ENCODE assay signal across 27 cellular contexts in genomic region chr22:42360348-42360747, GRCh38.
DNase-seq lines count a peak whose midpoint lies in the region; FAIRE-seq and TF ChIP-seq lines count a peak whose summit lies in the region.
"Had no signal": no experiment of that assay in that cellular context is flagged by ENCODE, and none has a peak within 500 bp of the region (broad histone marks: within the 10 kb centered on the region; RNA-seq: fewer than 3 reads in every experiment).

No MANE protein-coding gene starts in this region.

- no peaks in the 10 kb centered on the region for H3K79me1 ChIP-seq in neuronal stem cell (ENCODE audit: low read depth, low read length)

- H3K27me3 ChIP-seq in neuronal stem cell (ENCODE audit: control insufficient read depth in 3 of 3, insufficient read depth in 3 of 3, low read depth in 1 of 3, low read length in 3 of 3), result no peaks in the 10 kb centered on the region
- H3K27me3 ChIP-seq in smooth muscle cell (ENCODE audit: low read depth), result no peaks in the 10 kb centered on the region
- H3K27me3 ChIP-seq in MM.1S (replicated peaks; ENCODE audit: insufficient read depth, low read length), result peaks cover 91% of the 10 kb centered on the region
- H3K27me3 ChIP-seq: gastroesophageal sphincter, upper lobe of left lung had no signal

- TF ChIP-seq POLR2A in GM12891 (IDR thresholded peaks at IDR 0.05; ENCODE audit: low read depth, low read length), result no peak

- H3K4me2 ChIP-seq in neuronal stem cell (ENCODE audit: insufficient read depth, low read length, poor library complexity, severe bottlenecking), result no peak overlapping the region
- H3K4me2 ChIP-seq in smooth muscle cell, result no peak overlapping the region
- no peak overlapping the region for H3K4me2 ChIP-seq in MM.1S (ENCODE audit: low read depth, low read length)
- H3K4me2 ChIP-seq: KMS-11, PC-9 had no signal

- no peaks in the 10 kb centered on the region for H4K20me1 ChIP-seq in smooth muscle cell (ENCODE audit: low read depth)
- no peaks in the 10 kb centered on the region for H4K20me1 ChIP-seq in MM.1S (ENCODE audit: insufficient read depth, low read length)

- H3K23ac ChIP-seq in neuronal stem cell (ENCODE audit: low read depth, low read length, poor library complexity), result no peak overlapping the region

- no peak overlapping the region for H2BK12ac ChIP-seq in neuronal stem cell (ENCODE audit: low read length)

- FAIRE-seq in GM12891 (lab: Jason Lieb, UNC), result no peak
- FAIRE-seq: A204.1, HTR-8/SVneo, islet of Langerhans had no signal

- no peak overlapping the region for H3K27ac ChIP-seq in neuronal stem cell (replicated peaks; ENCODE audit: low read length)
- no peak overlapping the region for H3K27ac ChIP-seq in smooth muscle cell (ENCODE audit: low read depth)
- H3K27ac ChIP-seq in MM.1S (ENCODE audit: low read length), result no peak overlapping the region
- H3K27ac ChIP-seq: gastroesophageal sphincter, KMS-11, PC-9, upper lobe of left lung had no signal

- peak; percentile 36 for DNase-seq in NCI-H1436 (lab: John Stamatoyannopoulos, UW)
- no peak for DNase-seq in NCI-H1436 treated with DMSO at 0.1 percent for 48 hours (lab: John Stamatoyannopoulos, UW)
- DNase-seq in NCI-H1092 treated with DMSO at 0.1 percent for 48 hours (lab: John Stamatoyannopoulos, UW), result peak; percentile 59
- DNase-seq in RPMI8226, result peak; percentile 83
- DNase-seq in neuronal stem cell (ENCODE audit: low spot score), result no peak
- DNase-seq in GM12891 (ENCODE audit: insufficient read length, low spot score), result no peak
- DNase-seq in smooth muscle cell (lab: John Stamatoyannopoulos, UW; ENCODE audit: unreplicated experiment), result no peak
- no peak for DNase-seq in MM.1S
- DNase-seq: activated CD4-positive, alpha-beta T cell treated with anti-CD3 and anti-CD28 coated beads, Interleukin-2, amount 50 U/mL, for 48 hours; activated CD4-positive, CD25-positive, alpha-beta regulatory T cell; activated CD8-positive, alpha-beta memory T cell treated with anti-CD3 and anti-CD28 coated beads, Interleukin-2, amount 50 U/mL, for 4 hours; AML-193; aorta; CD8-positive, alpha-beta T cell; central memory CD4-positive, alpha-beta T cell; GOT3; midbrain; NCI-H226; PC-9; SIG-M5; stimulated activated CD8-positive, alpha-beta memory T cell treated with anti-CD3 and anti-CD28 coated beads, Interleukin-4, amount 100 ng/mL, for 48 hours; upper lobe of left lung had no signal

- peak overlapping the region; percentile 40 for H3K14ac ChIP-seq in neuronal stem cell (ENCODE audit: low read length)

- no peaks in the 10 kb centered on the region for H3K79me2 ChIP-seq in smooth muscle cell (ENCODE audit: low read depth)
- H3K79me2 ChIP-seq in MM.1S (ENCODE audit: low read length), result no peaks in the 10 kb centered on the region

- H3K4me3 ChIP-seq in neuronal stem cell (ENCODE audit: low read length in 2 of 2) (no peak overlapping the region), smooth muscle cell (no peak overlapping the region), MM.1S (ENCODE audit: low read length) (no peak overlapping the region)
- H3K4me3 ChIP-seq: gastroesophageal sphincter, PC-9, upper lobe of left lung had no signal

- H3K9ac ChIP-seq in neuronal stem cell (ENCODE audit: low read depth, low read length, poor library complexity) (no peak overlapping the region), smooth muscle cell (ENCODE audit: low read depth) (no peak overlapping the region), MM.1S (ENCODE audit: low read length) (no peak overlapping the region)
- H3K9ac ChIP-seq: KMS-11 had no signal

- no peak overlapping the region for H4K8ac ChIP-seq in neuronal stem cell (ENCODE audit: low read depth, low read length)

- TF ChIP-seq CTCF in smooth muscle cell (IDR thresholded peaks at IDR 0.05; ENCODE audit: borderline replicate concordance, insufficient read depth, poor library complexity, severe bottlenecking), result no peak
- TF ChIP-seq CTCF in MM.1S (IDR thresholded peaks at IDR 0.05; ENCODE audit: low read length), result no peak

- H3K18ac ChIP-seq in neuronal stem cell (ENCODE audit: low read length), result no peak overlapping the region

- H3F3A ChIP-seq in smooth muscle cell (ENCODE audit: low read depth) (peaks cover 11% of the 10 kb centered on the region), MM.1S (ENCODE audit: insufficient read depth, low read length) (no peaks in the 10 kb centered on the region)

- no peak overlapping the region for H2BK15ac ChIP-seq in neuronal stem cell (ENCODE audit: low read length)

- no CpG with 5 or more reads among the region's 7 CpGs for WGBS in neuronal stem cell (ENCODE audit: extremely low coverage in 2 of 2, insufficient read length in 2 of 2, insufficient replicate concordance in 1 of 2), 2 donors
- 94% methylated on average over 7 of the region's 7 CpGs for WGBS in smooth muscle cell (ENCODE audit: low lambda C conversion rate)

- no peak overlapping the region for H3K4ac ChIP-seq in neuronal stem cell (ENCODE audit: low read length)

- H3K9me2 ChIP-seq in MM.1S (replicated peaks; ENCODE audit: insufficient read depth, low read length), result no peaks in the 10 kb centered on the region

- H2BK5ac ChIP-seq in neuronal stem cell (ENCODE audit: low read length), result no peak overlapping the region

- H3K9me3 ChIP-seq in neuronal stem cell (replicated peaks in 1 of 2; ENCODE audit: control insufficient read depth in 2 of 2, insufficient read depth in 1 of 2, low read depth in 1 of 2, low read length in 2 of 2) (no peaks in the 10 kb centered on the region), smooth muscle cell (replicated peaks; ENCODE audit: low read depth) (no peaks in the 10 kb centered on the region), MM.1S (replicated peaks; ENCODE audit: insufficient read depth, low read length) (no peaks in the 10 kb centered on the region)
- H3K9me3 ChIP-seq: gastroesophageal sphincter, upper lobe of left lung had no signal

- peaks cover 8 to 13% of the 10 kb centered on the region in 2 donors for H3K4me1 ChIP-seq in neuronal stem cell (ENCODE audit: control insufficient read depth in 2 of 2, insufficient read depth in 1 of 2, low read depth in 1 of 2, low read length in 2 of 2)
- H3K4me1 ChIP-seq in smooth muscle cell (ENCODE audit: low read depth), result peaks cover 17% of the 10 kb centered on the region
- no peaks in the 10 kb centered on the region for H3K4me1 ChIP-seq in MM.1S (ENCODE audit: low read length)

- no peak overlapping the region for H4K91ac ChIP-seq in neuronal stem cell (ENCODE audit: low read depth, low read length, poor library complexity)

- peak overlapping the region; percentile 17 for H2AK5ac ChIP-seq in neuronal stem cell (ENCODE audit: low read depth, low read length)

- H2AFZ ChIP-seq in neuronal stem cell (ENCODE audit: low read length) (no peak overlapping the region), smooth muscle cell (ENCODE audit: low read depth) (no peak overlapping the region), MM.1S (ENCODE audit: low read length) (no peak overlapping the region)
- H2AFZ ChIP-seq: PC-9 had no signal

- H3K36me3 ChIP-seq in neuronal stem cell (replicated peaks in 1 of 2; ENCODE audit: control insufficient read depth in 2 of 2, insufficient read depth in 2 of 2, low read length in 2 of 2) (peaks cover 0 to 3% of the 10 kb centered on the region in 2 donors), smooth muscle cell (ENCODE audit: low read depth) (no peaks in the 10 kb centered on the region), MM.1S (replicated peaks; ENCODE audit: insufficient read depth, low read length) (no peaks in the 10 kb centered on the region)
- H3K36me3 ChIP-seq: gastroesophageal sphincter, upper lobe of left lung had no signal

- H2BK120ac ChIP-seq in neuronal stem cell (ENCODE audit: low read depth, low read length), result no peak overlapping the region

TF ChIP-seq in GM12891, 5 proteins besides CTCF, POLR2A, EP300 and RAD21:
- TF ChIP-seq SPI1 (IDR thresholded peaks at IDR 0.05; ENCODE audit: low read depth, low read length) (no peak), TAF1 (IDR thresholded peaks at IDR 0.05; ENCODE audit: low read depth, low read length) (no peak), POU2F2 (IDR thresholded peaks at IDR 0.05; ENCODE audit: low read depth, low read length) (no peak), POLR2AphosphoS5 (IDR thresholded peaks at IDR 0.05; ENCODE audit: low read depth, low read length) (no peak), PAX5 (IDR thresholded peaks at IDR 0.05; ENCODE audit: insufficient read depth, low read length, severe bottlenecking) (no peak)

Comparison
In these comparisons a context has a peak if more than half of its experiments do, and no peak if none do; other contexts are left out.
1. DNase-seq: peak in NCI-H1436 (single experiment), NCI-H1092 treated with DMSO at 0.1 percent for 48 hours (single experiment) and RPMI8226 (single experiment); none in NCI-H1436 treated with DMSO at 0.1 percent for 48 hours (single experiment), neuronal stem cell (single experiment), GM12891 (single experiment), smooth muscle cell (single experiment) and MM.1S (single experiment).